Comparison of ENCODE assay signal across 11 cellular contexts in genomic region chr9:36204906-36205547, GRCh38. TPM values are rescaled to one million over a fixed set of nuclear protein-coding genes. Genes with fewer than 3 reads are reported as not detected.
A peak's percentile ranks its signal among the peaks of the same experiment; 100 is the strongest.
DNase-seq lines count a peak whose midpoint lies in the region; ATAC-seq lines count a peak whose summit lies in the region.
"Had no signal": no experiment of that assay in that cellular context is flagged by ENCODE, and none has a peak within 500 bp of the region (broad histone marks: within the 10 kb centered on the region; RNA-seq: fewer than 3 reads in every experiment).

No MANE protein-coding gene starts in this region.

- no peaks in the 10 kb centered on the region for H3K27me3 ChIP-seq in right cardiac atrium (ENCODE audit: control insufficient read depth, insufficient read depth)
- H3K27me3 ChIP-seq: BLaER1 had no signal

- no peaks in the 10 kb centered on the region for H3K9me3 Mint-ChIP-seq in activated T-cell treated with anti-CD3 and anti-CD28 coated beads, Interleukin-2, amount 50 U/mL, for 24 hours
- H3K9me3 Mint-ChIP-seq: activated naive CD4-positive, alpha-beta T cell treated with anti-CD3 and anti-CD28 coated beads, Interleukin-2, amount 50 U/mL, for 72 hours had no signal

- no peaks in the 10 kb centered on the region for H3K27me3 Mint-ChIP-seq in activated T-cell treated with anti-CD3 and anti-CD28 coated beads, Interleukin-2, amount 50 U/mL, for 24 hours

- H3K9me3 ChIP-seq in right cardiac atrium (ENCODE audit: control insufficient read depth, low read length), result no peaks in the 10 kb centered on the region
- H3K9me3 ChIP-seq: BLaER1 had no signal

- DNase-seq in activated T-cell treated with anti-CD3 and anti-CD28 coated beads, Interleukin-2, amount 50 U/mL, for 24 hours, result no peak
- no peak for DNase-seq in activated T-cell treated with anti-CD3 and anti-CD28 coated beads, Interleukin-2, amount 50 U/mL, for 48 hours
- peak; percentile 41 for DNase-seq in amniotic epithelial cell (ENCODE audit: low read depth)
- DNase-seq in right cardiac atrium, result no peak
- no peak for DNase-seq in stimulated activated naive CD4-positive, alpha-beta T cell treated with Interleukin-2 at 50 U/mL for 16 hours (lab: John Stamatoyannopoulos, UW)
- DNase-seq: NCI-H446 treated with DMSO at 0.1 percent for 48 hours had no signal

- 77% methylated on average over 11 of the region's 11 CpGs for WGBS in right cardiac atrium

- H3K27ac Mint-ChIP-seq in activated T-cell treated with anti-CD3 and anti-CD28 coated beads, Interleukin-2, amount 50 U/mL, for 24 hours, result peak overlapping the region; percentile 68

- intact Hi-C loops in right cardiac atrium (cut with DNase I), result no loop called here

- peak overlapping the region; percentile 17 for H3K27ac ChIP-seq in right cardiac atrium (ENCODE audit: low read length)
- peak overlapping the region; percentile 2 for H3K27ac ChIP-seq in temporal lobe (ENCODE audit: low read depth, low read length)
- H3K27ac ChIP-seq: BLaER1 had no signal

- H3K4me3 ChIP-seq in right cardiac atrium (ENCODE audit: low read length), result no peak overlapping the region
- H3K4me3 ChIP-seq: BLaER1 had no signal

- no peak overlapping the region for H3K4me3 Mint-ChIP-seq in activated T-cell treated with anti-CD3 and anti-CD28 coated beads, Interleukin-2, amount 50 U/mL, for 24 hours

- H3K4me1 Mint-ChIP-seq in activated T-cell treated with anti-CD3 and anti-CD28 coated beads, Interleukin-2, amount 50 U/mL, for 24 hours (ENCODE audit: low read depth), result peaks cover 45% of the 10 kb centered on the region

- peak; percentile 15 to 39 for ATAC-seq in right cardiac atrium
- no peak for ATAC-seq in GM21529 (IDR thresholded peaks at IDR 0.05; ENCODE audit: unreplicated experiment)
- ATAC-seq in GM19324 (IDR thresholded peaks at IDR 0.05; ENCODE audit: low FRiP score, unreplicated experiment), result no peak
- ATAC-seq: activated naive CD4-positive, alpha-beta T cell treated with anti-CD3 and anti-CD28 coated beads, Interleukin-2, amount 50 U/mL, for 72 hours had no signal

- H3K36me3 Mint-ChIP-seq in activated T-cell treated with anti-CD3 and anti-CD28 coated beads, Interleukin-2, amount 50 U/mL, for 24 hours (ENCODE audit: low read depth), result peaks cover 99% of the 10 kb centered on the region

- H3K4me1 ChIP-seq in right cardiac atrium (ENCODE audit: control insufficient read depth, insufficient read depth, low read length), result peaks cover 13% of the 10 kb centered on the region
- H3K4me1 ChIP-seq: BLaER1 had no signal

RNA-seq across cellular contexts. Expression of gene CLTA, which starts 14.3 kb away (rescaled TPM):
- total RNA-seq in right cardiac atrium, result 10 to 100 TPM; 69.0 to 76.7 (median 75.1) TPM
- polyA plus RNA-seq in right cardiac atrium, result 69.5 TPM
- 92.9 TPM for total RNA-seq in temporal lobe

RNA-seq across cellular contexts. Expression of gene CCIN, which starts 35.8 kb away (rescaled TPM):
- total RNA-seq in right cardiac atrium (under 1 TPM in 3 of 4 donors, not detected in 1; 0.12 to 0.28 (median 0.17) TPM), temporal lobe (under 0.01 TPM)
- 0.07 TPM for polyA plus RNA-seq in right cardiac atrium
- total RNA-seq: activated naive CD4-positive, alpha-beta T cell treated with anti-CD3 and anti-CD28 coated beads, Interleukin-2, amount 50 U/mL, for 72 hours had no signal

RNA-seq across cellular contexts. Expression of gene GNE, which starts 53.2 kb away (rescaled TPM):
- total RNA-seq in right cardiac atrium (10 to 100 TPM; 12.1 to 16.7 (median 14.8) TPM), temporal lobe (34.7 TPM)
- polyA plus RNA-seq in right cardiac atrium, result 7.7 TPM

Comparison
In these comparisons a context has a peak if more than half of its experiments do, and no peak if none do; other contexts are left out.
1. ATAC-seq: peak in right cardiac atrium (2 of 2); none in GM21529 (single experiment) and GM19324 (single experiment).